ENCODE assay signal across 8 cellular contexts in the genomic region with DNA sequence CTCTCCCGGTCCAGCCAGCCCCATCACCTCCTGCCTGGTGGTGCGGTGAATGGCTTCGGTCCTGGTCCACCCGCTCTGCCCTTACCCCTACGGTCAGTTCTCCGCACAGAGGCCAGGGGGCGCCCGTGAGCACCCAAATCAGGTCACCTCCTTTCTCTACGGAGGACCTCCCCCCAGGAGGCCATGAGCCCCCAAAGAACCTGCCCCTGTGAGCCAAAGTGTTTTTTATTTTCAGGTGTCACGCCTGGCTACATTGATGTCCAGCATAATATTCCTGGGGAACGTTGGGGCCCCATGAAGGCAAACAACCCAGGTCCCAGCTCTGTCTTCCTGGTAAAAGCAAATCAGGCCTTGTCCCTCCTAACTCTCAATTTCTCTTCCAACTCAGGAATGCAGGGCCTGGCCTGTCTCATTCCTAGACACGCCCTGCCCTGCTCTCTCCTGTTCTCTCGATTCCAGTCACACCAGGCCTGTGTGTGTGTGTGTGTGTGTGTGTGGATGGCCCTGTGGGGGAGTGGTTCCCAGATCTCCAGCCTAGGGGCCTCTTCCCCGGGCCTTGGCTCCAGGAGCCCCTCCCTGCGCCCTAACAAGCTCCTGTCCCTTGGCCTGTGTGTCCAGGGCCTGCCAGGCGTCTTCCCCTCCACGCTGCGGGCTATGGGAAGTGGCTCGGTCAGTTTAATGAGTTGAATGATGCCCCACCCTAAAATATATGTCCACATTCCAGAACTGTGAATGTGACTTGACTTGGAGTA. TPM values are rescaled to one million over a fixed set of nuclear protein-coding genes. Genes with fewer than 3 reads are reported as not detected.
DNase-seq lines count a peak whose midpoint lies in the region; ATAC-seq, FAIRE-seq and TF ChIP-seq lines count a peak whose summit lies in the region.

No MANE protein-coding gene starts in this region.

- H3K36me3 ChIP-seq in CD8-positive, alpha-beta memory T cell (ENCODE audit: insufficient read depth, low read length): no peaks in the 10 kb centered on the region
- H3K36me3 ChIP-seq in kidney (ENCODE audit: control insufficient read depth in 1 of 2, insufficient read depth in 2 of 2, low read length in 2 of 2): no peaks in the 10 kb centered on the region

- no peaks in the 10 kb centered on the region for H3K36me3 Mint-ChIP-seq in CD8-positive, alpha-beta memory T cell

- no peak for ATAC-seq in GM21515 (IDR thresholded peaks at IDR 0.05; ENCODE audit: unreplicated experiment)

- H3K9ac ChIP-seq in kidney (ENCODE audit: low read length in 2 of 2): no peak overlapping the region

- H3K4me1 Mint-ChIP-seq in CD8-positive, alpha-beta memory T cell: peaks cover 32 to 55% (median 48%) of the 10 kb centered on the region in 3 donors

- no peaks in the 10 kb centered on the region for H3K9me3 Mint-ChIP-seq in CD8-positive, alpha-beta memory T cell

- H3K4me3 ChIP-seq in CD8-positive, alpha-beta memory T cell (ENCODE audit: low read length): peak overlapping the region; percentile 37
- H3K4me3 ChIP-seq in astrocyte of the cerebellum (ENCODE audit: low read depth, low read length) (no peak overlapping the region), kidney (ENCODE audit: low read length in 2 of 2) (no peak overlapping the region)

- peak; percentile 63 to 84 (median 66) for DNase-seq in CD8-positive, alpha-beta memory T cell
- DNase-seq in HT-29 (ENCODE audit: low spot score) (peak; percentile 81), T1000 (lab: John Stamatoyannopoulos, UW) (peak; percentile 74), astrocyte of the cerebellum (ENCODE audit: low read depth) (no peak), kidney (peak; percentile 85), NCI-H128 (lab: John Stamatoyannopoulos, UW; ENCODE audit: unreplicated experiment) (no peak)
- peak in 2 of 3 experiments; percentile 42 to 46 for DNase-seq in stimulated activated CD4-positive, alpha-beta T cell treated with anti-CD3 and anti-CD28 coated beads, TNF-alpha, amount 100 ng/mL, for 4 hours (ENCODE audit: low read depth in 3 of 3)

- H3K27ac Mint-ChIP-seq in CD8-positive, alpha-beta memory T cell: peak overlapping the region; percentile 88 to 98 (median 93)

- H3K9me3 ChIP-seq in CD8-positive, alpha-beta memory T cell (ENCODE audit: low read length): no peaks in the 10 kb centered on the region
- H3K9me3 ChIP-seq in kidney (ENCODE audit: control insufficient read depth in 1 of 2, low read length in 2 of 2): no peaks in the 10 kb centered on the region

- FAIRE-seq in kidney (lab: Jason Lieb, UNC): no peak

- TF ChIP-seq CTCF in astrocyte of the cerebellum (IDR thresholded peaks at IDR 0.05; ENCODE audit: low read depth, low read length, missing control alignments) (peak; percentile 70), kidney (IDR thresholded peaks at IDR 0.05; ENCODE audit: borderline replicate concordance, extremely low read depth, insufficient read depth) (peak; percentile 67)

- H3K27me3 ChIP-seq in CD8-positive, alpha-beta memory T cell (ENCODE audit: insufficient read depth, low read length, poor library complexity, severe bottlenecking): no peaks in the 10 kb centered on the region

- peak overlapping the region; percentile 29 to 75 (median 37) for H3K4me3 Mint-ChIP-seq in CD8-positive, alpha-beta memory T cell

- CTCF ChIA-PET in CD8-positive, alpha-beta memory T cell (lab: Charles Lee): interaction anchor here (0.7 to 5.3 kb wide), 26 partner anchors 9 to 369 kb away, joined by 3 to 65 read pairs (median 7); a partner anchor contains a TSS

- H3K27me3 Mint-ChIP-seq in CD8-positive, alpha-beta memory T cell: no peaks in the 10 kb centered on the region

- peaks cover 55% of the 10 kb centered on the region for H3K4me1 ChIP-seq in CD8-positive, alpha-beta memory T cell (ENCODE audit: insufficient read depth, low read length)
- no peaks in the 10 kb centered on the region for H3K4me1 ChIP-seq in kidney (ENCODE audit: control insufficient read depth in 1 of 2, insufficient read depth in 1 of 2, low read depth in 1 of 2, low read length in 2 of 2)

- intact Hi-C loops in kidney (cut with DNase I): no loop called here

- in situ Hi-C loops in astrocyte of the cerebellum (cut with HindIII; ENCODE audit: low sequenced_read_pairs): loop anchor here (25.0 kb wide), 1 partner anchor 93 kb away; a partner anchor contains a TSS

- POLR2A ChIA-PET in CD8-positive, alpha-beta memory T cell (lab: Charles Lee): interaction anchor here (1.1 to 5.2 kb wide), 4 partner anchors 10 to 45 kb away, joined by 3 to 175 read pairs (median 6); a partner anchor contains a TSS

- peak overlapping the region; percentile 25 for H3K27ac ChIP-seq in CD8-positive, alpha-beta memory T cell (ENCODE audit: low read depth, low read length)
- H3K27ac ChIP-seq in kidney (ENCODE audit: low read depth in 2 of 2, low read length in 2 of 2): no peak overlapping the region

RNA-seq across cellular contexts. Expression of a gene that starts 9.7 kb away (rescaled TPM):
- total RNA-seq in CD8-positive, alpha-beta memory T cell: 10 to 100 TPM; 32.7 to 36.7 TPM
- 43.4 TPM for polyA plus RNA-seq in CD8-positive, alpha-beta memory T cell
- total RNA-seq in HT-29 (2014; rRNA removed; shearing (Covaris generic)): 296 and 305 TPM in 2 replicates
- 94.6 TPM for total RNA-seq in kidney
- polyA plus RNA-seq in kidney (ENCODE audit: insufficient read depth, low read depth, low replicate concordance): 137 TPM

RNA-seq across cellular contexts. Expression of a gene that starts 12.5 kb away (rescaled TPM):
- total RNA-seq in CD8-positive, alpha-beta memory T cell: 100 to 1,000 TPM in 1 of 2 experiments, 10 to 100 TPM in 1; 98.6 to 103 TPM
- 385 TPM for polyA plus RNA-seq in CD8-positive, alpha-beta memory T cell
- 77.7 and 79.9 TPM in 2 replicates for total RNA-seq in HT-29 (2014; rRNA removed; shearing (Covaris generic))
- 77.9 TPM for total RNA-seq in kidney
- polyA plus RNA-seq in kidney (ENCODE audit: insufficient read depth, low read depth, low replicate concordance): 122 TPM

RNA-seq across cellular contexts. Expression of a gene that starts 23.7 kb away (rescaled TPM):
- 100 to 1,000 TPM; 114 to 123 TPM for total RNA-seq in CD8-positive, alpha-beta memory T cell
- 268 TPM for polyA plus RNA-seq in CD8-positive, alpha-beta memory T cell
- total RNA-seq in HT-29 (2014; rRNA removed; shearing (Covaris generic)): 117 and 146 TPM in 2 replicates
- 132 TPM for total RNA-seq in kidney
- 280 TPM for polyA plus RNA-seq in kidney (ENCODE audit: insufficient read depth, low read depth, low replicate concordance)

RNA-seq across cellular contexts. Expression of a gene that starts 30.5 kb away (rescaled TPM):
- not detected for total RNA-seq in CD8-positive, alpha-beta memory T cell
- not detected for polyA plus RNA-seq in CD8-positive, alpha-beta memory T cell
- 0.31 TPM in 1 of 2 replicates, not detected in the other for total RNA-seq in HT-29 (2014; rRNA removed; shearing (Covaris generic))
- total RNA-seq in kidney: 19.0 TPM
- polyA plus RNA-seq in kidney (ENCODE audit: insufficient read depth, low read depth, low replicate concordance): 14.3 TPM

Comparison
In these comparisons a context has a peak if more than half of its experiments do, and no peak if none do; other contexts are left out.
1. DNase-seq: peak in CD8-positive, alpha-beta memory T cell (5 of 5), HT-29 (single experiment), T1000 (single experiment), kidney (single experiment) and stimulated activated CD4-positive, alpha-beta T cell treated with anti-CD3 and anti-CD28 coated beads, TNF-alpha, amount 100 ng/mL, for 4 hours (2 of 3); none in astrocyte of the cerebellum (single experiment) and NCI-H128 (single experiment).